In the genomic region with DNA sequence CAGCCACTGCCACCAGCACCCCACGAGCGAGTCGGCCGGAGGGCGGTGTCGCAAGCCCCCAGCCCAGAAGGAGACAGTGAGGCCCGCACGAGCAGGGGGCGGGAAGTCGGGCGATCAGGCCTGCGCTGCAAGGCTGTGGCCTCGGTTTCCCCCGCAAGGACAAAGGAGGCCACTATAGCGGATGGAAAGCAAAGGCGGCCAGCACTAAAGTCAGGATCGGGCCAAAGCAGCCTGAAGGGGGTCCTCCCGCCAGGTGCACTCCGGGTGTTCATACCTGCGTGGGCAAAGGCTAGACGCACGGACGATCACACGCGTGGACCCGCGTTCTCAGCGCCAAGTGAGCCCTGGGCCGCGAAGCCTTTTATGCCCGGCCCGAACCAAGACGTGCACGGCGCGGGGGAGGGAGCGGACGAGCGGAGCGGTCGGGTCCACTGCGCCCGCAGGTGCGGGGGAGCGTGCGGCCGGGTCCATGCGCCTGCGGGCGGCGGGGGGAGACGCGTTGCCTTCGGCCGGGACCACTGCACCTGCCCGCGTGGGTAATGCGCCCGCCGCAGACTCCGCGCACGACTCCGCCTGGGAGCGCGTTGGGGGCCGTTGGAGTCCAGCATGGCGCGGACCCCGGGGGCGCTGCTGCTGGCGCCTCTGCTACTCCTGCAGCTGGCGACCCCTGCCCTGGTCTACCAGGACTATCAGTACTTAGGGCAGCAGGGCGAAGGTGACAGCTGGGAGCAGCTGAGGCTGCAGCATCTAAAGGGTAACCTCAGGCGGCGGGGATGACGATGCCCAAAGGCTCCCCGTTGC, we compare ENCODE assay signal across 9 cellular contexts. TPM values are rescaled to one million over a fixed set of nuclear protein-coding genes. Genes with fewer than 3 reads are reported as not detected.
DNase-seq lines count a peak whose midpoint lies in the region; ATAC-seq and TF ChIP-seq lines count a peak whose summit lies in the region.
"Had no signal": no experiment of that assay in that cellular context is flagged by ENCODE, and none has a peak within 500 bp of the region (broad histone marks: within the 10 kb centered on the region; RNA-seq: fewer than 3 reads in every experiment).

A gene (minus strand): TSS at position 335 of the 801 bp plus-strand sequence. CDS start 539 bp downstream, outside the sequence.
A gene (plus strand): TSS at position 604 of the 801 bp plus-strand sequence. CDS start 3 bp downstream, at position 607.

- POLR2A ChIA-PET in OCI-LY7 (lab: Charles Lee) = interaction anchor here (1.1 kb wide), 1 partner anchor 10 kb away, joined by 5 read pairs; a partner anchor contains a TSS

- BruUV-seq in OCI-LY7 (replicated peaks; lab: Mats Ljungman, UMichigan) = no TSS peak

- peaks cover 12% of the 10 kb centered on the region; the same call in 1 of the 2 replicates for H3K79me2 ChIP-seq in OCI-LY7 (ENCODE audit: insufficient read depth, low read depth, low read length)

- peak within 1 kb of the TSS; percentile 71; the same call in 1 of the 2 replicates for H2AFZ ChIP-seq in OCI-LY7 (ENCODE audit: low read length)

- TF ChIP-seq CTCF in OCI-LY7 (conservative IDR thresholded peaks at IDR 0.05; ENCODE audit: low read length) = no peak

- H3K9me2 ChIP-seq in OCI-LY7 (ENCODE audit: insufficient read depth, low read length) = no peaks in the 10 kb centered on the region

- H3K27me3 ChIP-seq in muscle layer of colon (ENCODE audit: control insufficient read depth in 1 of 2, insufficient read depth in 2 of 2, low read length in 2 of 2) (no peaks in the 10 kb centered on the region), subcutaneous abdominal adipose tissue (ENCODE audit: control insufficient read depth in 5 of 5, insufficient read depth in 4 of 5, low read length in 5 of 5) (no peaks in the 10 kb centered on the region)

- H3K9me3 ChIP-seq in OCI-LY7 (ENCODE audit: low read length) (no peaks in the 10 kb centered on the region), muscle layer of colon (ENCODE audit: low read length) (no peaks in the 10 kb centered on the region), subcutaneous abdominal adipose tissue (ENCODE audit: control insufficient read depth in 5 of 5, low read length in 5 of 5) (no peaks in the 10 kb centered on the region)

- peak within 1 kb of the TSS; percentile 95 for H3K4me3 ChIP-seq in OCI-LY7 (ENCODE audit: low read depth, low read length, poor library complexity, severe bottlenecking)
- H3K4me3 ChIP-seq in muscle layer of colon (ENCODE audit: low read depth in 1 of 2, low read length in 2 of 2) = peak within 1 kb of the TSS; percentile 61 to 94
- peak within 1 kb of the TSS; percentile 80 to 97 (median 94) for H3K4me3 ChIP-seq in subcutaneous abdominal adipose tissue (ENCODE audit: low read depth in 1 of 5, low read length in 5 of 5)

- peak within 1 kb of the TSS; percentile 92 for H3K4me2 ChIP-seq in OCI-LY7 (ENCODE audit: low read length)

- CTCF ChIA-PET in OCI-LY7 (lab: Charles Lee; ENCODE audit: unreplicated experiment) = no interaction called here

- peak within 1 kb of the TSS; percentile 84 for H3K9ac ChIP-seq in muscle layer of colon (ENCODE audit: low read length)
- H3K9ac ChIP-seq in subcutaneous abdominal adipose tissue (ENCODE audit: low read length in 5 of 5) = peak within 1 kb of the TSS; percentile 56 to 94 (median 85)

- H3K27ac ChIP-seq in OCI-LY7 (ENCODE audit: low read depth, low read length, poor library complexity, severe bottlenecking) = peak within 1 kb of the TSS; percentile 22
- peak within 1 kb of the TSS; percentile 69 for H3K27ac ChIP-seq in muscle layer of colon (ENCODE audit: low read depth, low read length)
- H3K27ac ChIP-seq in subcutaneous abdominal adipose tissue (ENCODE audit: low read depth, low read length) = peak within 1 kb of the TSS; percentile 60

- peaks cover 23% of the 10 kb centered on the region for H3K4me1 ChIP-seq in OCI-LY7 (ENCODE audit: insufficient read depth, low read length, poor library complexity, severe bottlenecking)
- H3K4me1 ChIP-seq in muscle layer of colon (ENCODE audit: insufficient read depth, low read length) = peaks cover 22% of the 10 kb centered on the region
- H3K4me1 ChIP-seq in subcutaneous abdominal adipose tissue (ENCODE audit: control insufficient read depth in 5 of 5, insufficient read depth in 5 of 5, low read length in 5 of 5) = peaks cover 8 to 38% (median 36%) of the 10 kb centered on the region in 5 donors

- ATAC-seq in HG02588 (IDR thresholded peaks at IDR 0.05; ENCODE audit: unreplicated experiment) = no peak

- H3K36me3 ChIP-seq in OCI-LY7 (ENCODE audit: insufficient read depth, low read length) = peaks cover 19% of the 10 kb centered on the region; the same call in 1 of the 2 replicates
- peaks cover 22% of the 10 kb centered on the region for H3K36me3 ChIP-seq in muscle layer of colon (ENCODE audit: insufficient read depth, low read length)
- peaks cover 0 to 26% (median 15%) of the 10 kb centered on the region in 5 donors for H3K36me3 ChIP-seq in subcutaneous abdominal adipose tissue (ENCODE audit: control insufficient read depth in 5 of 5, insufficient read depth in 5 of 5, low read length in 5 of 5)

- intact Hi-C loops in OCI-LY7 (cut with micrococcal nuclease; ENCODE audit: unreplicated experiment) = no loop called here

- DNase-seq in DMS 273 (lab: John Stamatoyannopoulos, UW; ENCODE audit: unreplicated experiment) (peak; percentile 95), HUDEP-2 (lab: John Stamatoyannopoulos, UW; ENCODE audit: unreplicated experiment in 76 of 76) (peak in 71 of 76 experiments; percentile 36 to 96 (median 86)), OCI-LY7 (ENCODE audit: low spot score) (peak; percentile 96), fibroblast of gingiva (ENCODE audit: low read depth) (peak; percentile 71)
- DNase-seq in activated T-helper 1 cell treated with anti-CD3 and anti-CD28 coated beads, Interleukin-2, amount 50 U/mL, for 16 hours (ENCODE audit: low read depth in 1 of 2, low spot score in 1 of 2) = peak; percentile 63 to 64

- H4K20me1 ChIP-seq in OCI-LY7 (ENCODE audit: insufficient read depth, low read length) = no peaks in the 10 kb centered on the region

RNA-seq across cellular contexts. Expression of the first gene that starts in this region (rescaled TPM):
- 344 and 399 TPM in 2 replicates for total RNA-seq in OCI-LY7 (2014; rRNA removed; shearing (Covaris generic))
- total RNA-seq in OCI-LY7 (2022) = 345 and 357 TPM in 2 replicates
- total RNA-seq: SK-MEL-5 had no signal

RNA-seq across cellular contexts. Expression of the second gene that starts in this region (rescaled TPM):
- total RNA-seq in OCI-LY7 (2014; rRNA removed; shearing (Covaris generic)) = not detected in 2 replicates
- total RNA-seq in OCI-LY7 (2022) = 42.7 and 42.8 TPM in 2 replicates
- total RNA-seq: SK-MEL-5 had no signal
